In genomic region chr9:93059097-93059959, GRCh38 we compare ENCODE assay signal across 8 cellular contexts. TPM values are rescaled to one million over a fixed set of nuclear protein-coding genes. Genes with fewer than 3 reads are reported as not detected.
A peak's percentile ranks its signal among the peaks of the same experiment; 100 is the strongest.
DNase-seq lines count a peak whose midpoint lies in the region; ATAC-seq, FAIRE-seq and TF ChIP-seq lines count a peak whose summit lies in the region.

No MANE protein-coding gene starts in this region.

- ATAC-seq in HG03460 (IDR thresholded peaks at IDR 0.05; ENCODE audit: unreplicated experiment) (peak; percentile 18), GM18870 (IDR thresholded peaks at IDR 0.05; ENCODE audit: unreplicated experiment) (no peak)
- peak; percentile 6 to 14 for ATAC-seq in activated T-cell treated with anti-CD3 and anti-CD28 coated beads, Interleukin-2, amount 50 U/mL, for 72 hours (replicated peaks in 1 of 2)

- H3K27ac ChIP-seq in iPS-20b (ENCODE audit: low read length) (no peak overlapping the region), subcutaneous abdominal adipose tissue (ENCODE audit: low read depth, low read length) (no peak overlapping the region)

- H3K9ac ChIP-seq in iPS-20b (ENCODE audit: low read depth, low read length) (no peak overlapping the region), subcutaneous abdominal adipose tissue (ENCODE audit: low read length in 5 of 5) (peak overlapping the region in 2 of 5 donors; percentile 33 to 38)

- H3K36me3 ChIP-seq in iPS-20b (ENCODE audit: insufficient read depth, low read depth, low read length) (no peaks in the 10 kb centered on the region), subcutaneous abdominal adipose tissue (ENCODE audit: control insufficient read depth in 5 of 5, insufficient read depth in 5 of 5, low read length in 5 of 5) (no peaks in the 10 kb centered on the region), BE2C (no peaks in the 10 kb centered on the region)

- no peaks in the 10 kb centered on the region for H3K9me3 ChIP-seq in iPS-20b (ENCODE audit: insufficient read depth, low read depth, low read length)
- H3K9me3 ChIP-seq in subcutaneous abdominal adipose tissue (ENCODE audit: control insufficient read depth in 5 of 5, low read length in 5 of 5) = no peaks in the 10 kb centered on the region
- no peaks in the 10 kb centered on the region for H3K9me3 ChIP-seq in BE2C

- H3K4me3 Mint-ChIP-seq in activated T-cell treated with anti-CD3 and anti-CD28 coated beads, Interleukin-2, amount 50 U/mL, for 72 hours = peak overlapping the region; percentile 92 to 97

- no peaks in the 10 kb centered on the region for H3K27me3 Mint-ChIP-seq in activated T-cell treated with anti-CD3 and anti-CD28 coated beads, Interleukin-2, amount 50 U/mL, for 72 hours (ENCODE audit: low read depth)

- peaks cover 77% of the 10 kb centered on the region for H3K4me1 Mint-ChIP-seq in activated T-cell treated with anti-CD3 and anti-CD28 coated beads, Interleukin-2, amount 50 U/mL, for 72 hours (ENCODE audit: low read depth)

- peak overlapping the region; percentile 95 for H3K27ac Mint-ChIP-seq in activated T-cell treated with anti-CD3 and anti-CD28 coated beads, Interleukin-2, amount 50 U/mL, for 72 hours

- H3K9me3 Mint-ChIP-seq in activated T-cell treated with anti-CD3 and anti-CD28 coated beads, Interleukin-2, amount 50 U/mL, for 72 hours = no peaks in the 10 kb centered on the region

- DNase-seq in GM12891 (ENCODE audit: insufficient read length, low spot score) (no peak), OCI-M1 (lab: John Stamatoyannopoulos, UW) (no peak), BE2C (no peak)
- DNase-seq in activated T-cell treated with anti-CD3 and anti-CD28 coated beads, Interleukin-2, amount 50 U/mL, for 72 hours = peak in 1 of 2 donors; percentile 42

- H3K27me3 ChIP-seq in iPS-20b (ENCODE audit: insufficient read depth, low read length) (peaks cover 11% of the 10 kb centered on the region), subcutaneous abdominal adipose tissue (ENCODE audit: control insufficient read depth in 5 of 5, insufficient read depth in 4 of 5, low read length in 5 of 5) (peaks cover 0 to 14% (median 0%) of the 10 kb centered on the region in 5 donors), BE2C (no peaks in the 10 kb centered on the region)

- TF ChIP-seq POLR2A in GM12891 (IDR thresholded peaks at IDR 0.05; ENCODE audit: low read depth, low read length) = no peak

- H3K4me3 ChIP-seq in iPS-20b (ENCODE audit: low read length) (peak overlapping the region; percentile 49; the same call in 1 of the 2 replicates), subcutaneous abdominal adipose tissue (ENCODE audit: low read depth in 1 of 5, low read length in 5 of 5) (peak overlapping the region; percentile 44 to 63 (median 53)), BE2C (ENCODE audit: low read depth, low read length) (no peak overlapping the region)

- H3K4me1 ChIP-seq in iPS-20b (ENCODE audit: insufficient read depth, low read length) = peaks cover 11% of the 10 kb centered on the region; the same call in 1 of the 2 replicates
- peaks cover 2 to 42% (median 16%) of the 10 kb centered on the region in 5 donors for H3K4me1 ChIP-seq in subcutaneous abdominal adipose tissue (ENCODE audit: control insufficient read depth in 5 of 5, insufficient read depth in 5 of 5, low read length in 5 of 5)
- H3K4me1 ChIP-seq in BE2C = no peaks in the 10 kb centered on the region

- peaks cover 0 to 4% of the 10 kb centered on the region in 2 donors for H3K36me3 Mint-ChIP-seq in activated T-cell treated with anti-CD3 and anti-CD28 coated beads, Interleukin-2, amount 50 U/mL, for 72 hours (ENCODE audit: insufficient read depth in 2 of 2)

- TF ChIP-seq CTCF in BE2C (IDR thresholded peaks at IDR 0.05; ENCODE audit: low read depth, low read length) = no peak

- FAIRE-seq in GM12891 (lab: Jason Lieb, UNC) = peak; percentile 54

TF ChIP-seq in GM12891, 5 proteins besides CTCF, POLR2A, EP300 and RAD21:
- TF ChIP-seq PAX5 (IDR thresholded peaks at IDR 0.05; ENCODE audit: insufficient read depth, low read length, severe bottlenecking) = no peak
- no peak for TF ChIP-seq POU2F2 (IDR thresholded peaks at IDR 0.05; ENCODE audit: low read depth, low read length)
- TF ChIP-seq TAF1 (IDR thresholded peaks at IDR 0.05; ENCODE audit: low read depth, low read length) = no peak
- no peak for TF ChIP-seq POLR2AphosphoS5 (IDR thresholded peaks at IDR 0.05; ENCODE audit: low read depth, low read length)
- no peak for TF ChIP-seq SPI1 (IDR thresholded peaks at IDR 0.05; ENCODE audit: low read depth, low read length)

RNA-seq across cellular contexts. Expression of gene SUSD3, which starts 0.8 kb away (rescaled TPM):
- 15.6 TPM for polyA plus RNA-seq in GM12891 (2012; ENCODE audit: low read depth, missing spikeins)
- 10 to 100 TPM; 53.1 to 56.8 TPM for total RNA-seq in activated T-cell treated with anti-CD3 and anti-CD28 coated beads, Interleukin-2, amount 50 U/mL, for 72 hours
- polyA plus RNA-seq in BE2C (2012; ENCODE audit: insufficient read depth, insufficient read length, low read depth) = 1.0 TPM

RNA-seq across cellular contexts. Expression of gene CARD19, which starts 36.7 kb away (rescaled TPM):
- polyA plus RNA-seq in GM12891 (2012; ENCODE audit: low read depth, missing spikeins) = 10.7 TPM
- 10 to 100 TPM; 65.7 to 70.0 TPM for total RNA-seq in activated T-cell treated with anti-CD3 and anti-CD28 coated beads, Interleukin-2, amount 50 U/mL, for 72 hours
- 90.7 TPM for polyA plus RNA-seq in BE2C (2012; ENCODE audit: insufficient read depth, insufficient read length, low read depth)
